ENCODE assay signal across 11 cellular contexts in the genomic region with DNA sequence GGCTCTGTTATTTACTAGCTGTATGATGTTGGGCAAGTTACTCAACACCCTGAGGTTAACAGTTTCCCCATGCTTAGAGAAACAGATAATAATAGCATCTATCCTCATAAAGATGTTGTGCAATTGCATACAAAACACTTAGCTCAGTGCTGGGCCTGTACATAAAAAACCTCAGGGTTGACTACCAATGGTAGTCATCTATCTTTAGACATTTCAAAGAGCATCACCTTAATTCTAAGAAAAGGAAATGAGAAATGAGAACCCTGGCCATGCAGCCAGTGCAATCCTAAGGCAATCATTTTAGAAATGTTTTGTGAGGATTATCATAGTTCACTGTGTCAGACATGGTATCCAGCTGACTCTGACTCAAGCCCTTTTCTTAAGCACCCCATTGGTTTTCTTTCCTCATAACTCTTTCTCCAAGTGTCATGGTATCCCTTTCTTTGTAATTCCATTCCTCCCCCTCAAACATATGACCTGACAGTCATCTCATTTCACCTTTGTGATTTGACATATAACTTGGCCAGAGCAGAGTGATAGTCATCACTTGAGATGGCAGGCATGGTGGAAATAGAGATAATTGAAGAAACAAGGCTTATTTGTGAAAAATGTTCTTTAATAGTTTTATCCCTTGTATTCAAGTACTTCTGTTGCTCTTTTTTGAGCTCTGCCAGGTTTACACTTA. TPM values are rescaled to one million over a fixed set of nuclear protein-coding genes. Genes with fewer than 3 reads are reported as not detected.
A peak's percentile ranks its signal among the peaks of the same experiment; 100 is the strongest.
DNase-seq lines count a peak whose midpoint lies in the region; ATAC-seq, FAIRE-seq and TF ChIP-seq lines count a peak whose summit lies in the region.
"Had no signal": no experiment of that assay in that cellular context is flagged by ENCODE, and none has a peak within 500 bp of the region (broad histone marks: within the 10 kb centered on the region; RNA-seq: fewer than 3 reads in every experiment).

No MANE protein-coding gene starts in this region.

- H3K4me3 Mint-ChIP-seq in activated T-helper 17 cell treated with anti-CD3 and anti-CD28 coated beads, Interleukin-2, amount 50 U/mL, for 72 hours: no peak overlapping the region
- H3K4me3 Mint-ChIP-seq in chondrocyte (ENCODE audit: unreplicated experiment): no peak overlapping the region

- H3K4me1 Mint-ChIP-seq in activated T-helper 17 cell treated with anti-CD3 and anti-CD28 coated beads, Interleukin-2, amount 50 U/mL, for 72 hours: no peaks in the 10 kb centered on the region
- H3K4me1 Mint-ChIP-seq in chondrocyte (ENCODE audit: low read depth): peaks cover 20% of the 10 kb centered on the region

- no peaks in the 10 kb centered on the region for H3K9me3 ChIP-seq in lung (ENCODE audit: control insufficient read depth in 2 of 2, insufficient read depth in 1 of 2, low read length in 1 of 2)

- no peaks in the 10 kb centered on the region for H3K36me3 Mint-ChIP-seq in activated T-helper 17 cell treated with anti-CD3 and anti-CD28 coated beads, Interleukin-2, amount 50 U/mL, for 72 hours (ENCODE audit: low read depth)
- H3K36me3 Mint-ChIP-seq in chondrocyte (ENCODE audit: low read depth): no peaks in the 10 kb centered on the region

- no peaks in the 10 kb centered on the region for H3K79me2 ChIP-seq in ACC112 (ENCODE audit: control insufficient read depth, insufficient read depth, low read length, unreplicated experiment)

- H3K27me3 ChIP-seq in ACC112 (ENCODE audit: insufficient read depth, low read length): no peaks in the 10 kb centered on the region
- no peaks in the 10 kb centered on the region for H3K27me3 ChIP-seq in lung (ENCODE audit: control insufficient read depth, insufficient read depth)

- ATAC-seq in HG02852 (IDR thresholded peaks at IDR 0.05; ENCODE audit: unreplicated experiment): peak; percentile 56
- peak; percentile 78 for ATAC-seq in activated T-helper 17 cell treated with anti-CD3 and anti-CD28 coated beads, Interleukin-2, amount 50 U/mL, for 72 hours (replicated peaks)
- ATAC-seq in lung (ENCODE audit: insufficient read depth, low FRiP score): peak; percentile 75

- H3K4me1 ChIP-seq in ACC112 (ENCODE audit: control insufficient read depth, insufficient read depth, low read length, unreplicated experiment): peaks cover 2% of the 10 kb centered on the region
- H3K4me1 ChIP-seq in lung (ENCODE audit: control insufficient read depth in 2 of 2, insufficient read depth in 2 of 2, low read length in 2 of 2): no peaks in the 10 kb centered on the region

- FAIRE-seq in GM19239 (lab: Jason Lieb, UNC): no peak

- DNase-seq in lung (ENCODE audit: low spot score) (no peak), GM19239 (ENCODE audit: insufficient read length, low spot score) (no peak), chondrocyte (ENCODE audit: low spot score) (no peak), DMS53 (lab: John Stamatoyannopoulos, UW) (no peak)
- DNase-seq in stimulated activated naive CD4-positive, alpha-beta T cell (lab: John Stamatoyannopoulos, UW): no peak
- DNase-seq: activated naive CD4-positive, alpha-beta T cell treated with Interleukin-2 at 50 U/mL for 16 hours; head of caudate nucleus; nucleus accumbens had no signal

- H3K36me3 ChIP-seq in ACC112 (ENCODE audit: insufficient read depth, low read length): no peaks in the 10 kb centered on the region
- H3K36me3 ChIP-seq in lung (ENCODE audit: control insufficient read depth in 2 of 2, insufficient read depth in 2 of 2, low read length in 2 of 2): no peaks in the 10 kb centered on the region

- H3K27ac Mint-ChIP-seq in activated T-helper 17 cell treated with anti-CD3 and anti-CD28 coated beads, Interleukin-2, amount 50 U/mL, for 72 hours: no peak overlapping the region
- no peak overlapping the region for H3K27ac Mint-ChIP-seq in chondrocyte (ENCODE audit: unreplicated experiment)

- no peak overlapping the region for H3K4me3 ChIP-seq in ACC112 (ENCODE audit: low read depth, low read length)
- H3K4me3 ChIP-seq in lung: no peak overlapping the region

- TF ChIP-seq CTCF in lung (IDR thresholded peaks at IDR 0.05; ENCODE audit: control extremely low read depth, extremely low read depth) (no peak), chondrocyte (IDR thresholded peaks at IDR 0.05) (no peak)

- no peaks in the 10 kb centered on the region for H3K9me3 Mint-ChIP-seq in activated T-helper 17 cell treated with anti-CD3 and anti-CD28 coated beads, Interleukin-2, amount 50 U/mL, for 72 hours
- H3K9me3 Mint-ChIP-seq in chondrocyte (ENCODE audit: low read depth): peaks cover 2% of the 10 kb centered on the region

- peaks cover 4% of the 10 kb centered on the region for H3K27me3 Mint-ChIP-seq in activated T-helper 17 cell treated with anti-CD3 and anti-CD28 coated beads, Interleukin-2, amount 50 U/mL, for 72 hours
- no peaks in the 10 kb centered on the region for H3K27me3 Mint-ChIP-seq in chondrocyte (ENCODE audit: low read depth)

- H3K27ac ChIP-seq in ACC112 (ENCODE audit: low read depth, low read length) (peak overlapping the region; percentile 42), lung (ENCODE audit: low read depth in 1 of 2, low read length in 1 of 2) (no peak overlapping the region)

- H2AFZ ChIP-seq in ACC112 (ENCODE audit: low read length, unreplicated experiment): no peak overlapping the region

RNA-seq across cellular contexts. Expression of gene OSBPL8, which starts 29.5 kb away (rescaled TPM):
- 10 to 100 TPM; 40.5 to 68.2 TPM for total RNA-seq in activated T-helper 17 cell treated with anti-CD3 and anti-CD28 coated beads, Interleukin-2, amount 50 U/mL, for 72 hours
- total RNA-seq in lung: 100 to 1,000 TPM in 1 of 2 donors, 10 to 100 TPM in 1; 82.3 to 114 TPM
- 10 to 100 TPM in 1 of 2 donors, 1 to 10 TPM in 1; 8.6 to 24.2 TPM for polyA plus RNA-seq in lung
- 94.2 to 105 TPM (median 95.3 TPM) in 3 replicates for total RNA-seq in chondrocyte
